1 cellular context compared by ENCODE assay signal in the genomic region with DNA sequence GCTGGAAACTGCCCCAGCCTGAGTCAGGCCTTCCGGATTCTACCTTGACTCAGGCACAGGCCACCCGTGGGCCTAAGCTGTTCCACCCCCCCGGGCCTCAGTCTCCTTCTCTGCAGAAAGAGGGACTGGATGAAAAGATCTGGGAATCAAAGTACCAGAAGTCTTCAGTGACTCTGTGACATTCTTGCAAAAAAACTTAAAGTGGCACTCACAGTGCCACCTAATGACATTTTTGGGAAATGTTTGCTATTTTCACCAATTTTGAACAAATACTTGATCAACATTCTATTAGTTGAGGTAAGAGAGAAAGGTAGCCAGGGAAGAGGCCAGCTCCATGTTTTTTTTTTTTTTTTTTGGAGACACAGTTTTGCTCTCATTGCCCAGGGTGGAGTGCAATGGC.
TF ChIP-seq lines count a peak whose summit lies in the region.

No MANE protein-coding gene starts in this region.

TF ChIP-seq in WTC11, 78 proteins besides CTCF, POLR2A, EP300 and RAD21 (continued from another document):
- no peak for TF ChIP-seq MXD4 (CRISPR knock-in tag; IDR thresholded peaks at IDR 0.05; ENCODE audit: borderline replicate concordance)
- TF ChIP-seq, protein P1, sequence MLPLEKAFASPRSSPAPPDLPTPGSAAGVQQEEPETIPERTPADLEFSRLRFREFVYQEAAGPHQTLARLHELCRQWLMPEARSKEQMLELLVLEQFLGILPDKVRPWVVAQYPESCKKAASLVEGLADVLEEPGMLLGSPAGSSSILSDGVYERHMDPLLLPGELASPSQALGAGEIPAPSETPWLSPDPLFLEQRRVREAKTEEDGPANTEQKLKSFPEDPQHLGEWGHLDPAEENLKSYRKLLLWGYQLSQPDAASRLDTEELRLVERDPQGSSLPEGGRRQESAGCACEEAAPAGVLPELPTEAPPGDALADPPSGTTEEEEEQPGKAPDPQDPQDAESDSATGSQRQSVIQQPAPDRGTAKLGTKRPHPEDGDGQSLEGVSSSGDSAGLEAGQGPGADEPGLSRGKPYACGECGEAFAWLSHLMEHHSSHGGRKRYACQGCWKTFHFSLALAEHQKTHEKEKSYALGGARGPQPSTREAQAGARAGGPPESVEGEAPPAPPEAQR (CRISPR knock-in tag; IDR thresholded peaks at IDR 0.05) = no peak
- TF ChIP-seq, protein P2, sequence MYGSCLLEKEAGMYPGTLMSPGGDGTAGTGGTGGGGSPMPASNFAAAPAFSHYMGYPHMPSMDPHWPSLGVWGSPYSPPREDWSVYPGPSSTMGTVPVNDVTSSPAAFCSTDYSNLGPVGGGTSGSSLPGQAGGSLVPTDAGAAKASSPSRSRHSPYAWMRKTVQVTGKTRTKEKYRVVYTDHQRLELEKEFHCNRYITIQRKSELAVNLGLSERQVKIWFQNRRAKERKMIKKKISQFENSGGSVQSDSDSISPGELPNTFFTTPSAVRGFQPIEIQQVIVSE (CRISPR knock-in tag; IDR thresholded peaks at IDR 0.05; ENCODE audit: borderline replicate concordance) = no peak
- TF ChIP-seq, protein P3, sequence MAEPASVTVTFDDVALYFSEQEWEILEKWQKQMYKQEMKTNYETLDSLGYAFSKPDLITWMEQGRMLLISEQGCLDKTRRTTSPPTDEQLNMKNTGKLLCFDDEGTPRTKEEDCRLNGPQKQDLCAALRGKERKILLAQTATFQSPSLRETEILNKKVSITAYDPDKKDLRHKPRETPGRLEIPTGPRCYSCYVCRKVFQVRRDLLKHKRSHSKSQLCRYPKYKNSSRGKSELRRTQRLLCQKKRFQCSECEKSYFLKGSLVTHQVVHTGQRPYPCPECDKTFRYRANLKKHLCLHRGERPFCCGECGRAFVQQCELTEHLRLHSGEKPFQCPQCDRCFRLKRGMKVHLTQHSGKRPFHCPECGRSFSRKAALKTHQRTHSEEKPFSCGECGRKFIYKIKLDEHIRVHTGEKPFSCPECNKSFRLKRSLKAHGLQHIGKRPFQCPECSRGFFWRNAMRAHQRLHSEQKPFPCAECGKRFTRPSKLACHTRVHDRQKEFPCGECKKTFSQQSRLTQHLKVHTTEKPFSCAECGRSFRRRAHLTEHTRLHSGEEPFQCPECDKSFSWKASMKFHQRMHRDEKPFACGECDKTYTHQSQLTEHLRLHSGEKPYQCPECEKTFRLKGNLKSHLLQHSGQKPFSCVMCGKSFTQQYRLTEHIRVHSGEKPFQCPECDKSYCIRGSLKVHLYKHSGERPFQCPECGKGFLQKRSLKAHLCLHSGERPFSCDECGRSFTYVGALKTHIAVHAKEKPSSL (CRISPR knock-in tag; conservative IDR thresholded peaks at IDR 0.05) = no peak
- TF ChIP-seq, protein P4, sequence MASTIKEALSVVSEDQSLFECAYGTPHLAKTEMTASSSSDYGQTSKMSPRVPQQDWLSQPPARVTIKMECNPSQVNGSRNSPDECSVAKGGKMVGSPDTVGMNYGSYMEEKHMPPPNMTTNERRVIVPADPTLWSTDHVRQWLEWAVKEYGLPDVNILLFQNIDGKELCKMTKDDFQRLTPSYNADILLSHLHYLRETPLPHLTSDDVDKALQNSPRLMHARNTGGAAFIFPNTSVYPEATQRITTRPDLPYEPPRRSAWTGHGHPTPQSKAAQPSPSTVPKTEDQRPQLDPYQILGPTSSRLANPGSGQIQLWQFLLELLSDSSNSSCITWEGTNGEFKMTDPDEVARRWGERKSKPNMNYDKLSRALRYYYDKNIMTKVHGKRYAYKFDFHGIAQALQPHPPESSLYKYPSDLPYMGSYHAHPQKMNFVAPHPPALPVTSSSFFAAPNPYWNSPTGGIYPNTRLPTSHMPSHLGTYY (CRISPR knock-in tag; IDR thresholded peaks at IDR 0.05) = no peak
- TF ChIP-seq, protein P5, sequence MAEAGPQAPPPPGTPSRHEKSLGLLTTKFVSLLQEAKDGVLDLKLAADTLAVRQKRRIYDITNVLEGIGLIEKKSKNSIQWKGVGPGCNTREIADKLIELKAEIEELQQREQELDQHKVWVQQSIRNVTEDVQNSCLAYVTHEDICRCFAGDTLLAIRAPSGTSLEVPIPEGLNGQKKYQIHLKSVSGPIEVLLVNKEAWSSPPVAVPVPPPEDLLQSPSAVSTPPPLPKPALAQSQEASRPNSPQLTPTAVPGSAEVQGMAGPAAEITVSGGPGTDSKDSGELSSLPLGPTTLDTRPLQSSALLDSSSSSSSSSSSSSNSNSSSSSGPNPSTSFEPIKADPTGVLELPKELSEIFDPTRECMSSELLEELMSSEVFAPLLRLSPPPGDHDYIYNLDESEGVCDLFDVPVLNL (CRISPR knock-in tag; IDR thresholded peaks at IDR 0.05; ENCODE audit: borderline replicate concordance, low read depth) = no peak
